24 cellular contexts compared by ENCODE assay signal in the genomic region with DNA sequence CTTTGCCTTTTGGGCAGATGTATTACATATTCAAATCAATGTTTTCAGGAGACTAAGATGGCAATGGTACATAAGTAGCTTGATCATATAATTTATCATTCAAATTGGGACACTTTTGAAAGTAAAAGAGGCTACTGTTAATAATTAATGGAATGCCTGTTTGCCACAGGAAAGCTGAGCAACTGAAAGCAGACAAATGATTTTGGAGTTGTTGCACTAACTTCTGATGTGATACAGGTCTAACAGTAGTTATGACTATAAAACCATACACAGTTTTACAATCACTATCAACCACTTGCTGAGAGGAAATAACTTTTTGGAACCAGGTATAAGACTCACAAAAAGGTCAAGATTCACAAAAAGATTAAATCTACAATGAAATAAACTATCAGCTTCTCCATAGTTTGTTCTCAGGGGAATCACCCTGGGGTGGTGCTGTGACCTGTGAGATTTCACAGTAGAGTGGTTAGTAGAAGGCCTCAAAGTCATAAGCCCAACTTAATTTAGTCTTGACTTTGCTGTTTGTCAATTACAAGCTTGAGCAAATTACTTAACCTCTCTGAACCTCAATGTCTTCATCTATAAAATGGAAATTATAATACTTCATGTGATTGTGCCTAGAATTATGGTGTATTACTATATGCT. TPM values are rescaled to one million over a fixed set of nuclear protein-coding genes. Genes with fewer than 3 reads are reported as not detected.
A peak's percentile ranks its signal among the peaks of the same experiment; 100 is the strongest.
DNase-seq lines count a peak whose midpoint lies in the region; ATAC-seq, FAIRE-seq and TF ChIP-seq lines count a peak whose summit lies in the region.
"Had no signal": no experiment of that assay in that cellular context is flagged by ENCODE, and none has a peak within 500 bp of the region (broad histone marks: within the 10 kb centered on the region; RNA-seq: fewer than 3 reads in every experiment).

No MANE protein-coding gene starts in this region.

- H3K27me3 ChIP-seq in GM12878 (replicated peaks in 1 of 2; ENCODE audit: control insufficient read depth in 2 of 2, insufficient read depth in 2 of 2, low read length in 1 of 2) (no peaks in the 10 kb centered on the region), Karpas-422 (ENCODE audit: low read length) (no peaks in the 10 kb centered on the region), stomach (no peaks in the 10 kb centered on the region)
- H3K27me3 ChIP-seq: esophagus muscularis mucosa, upper lobe of right lung had no signal

- H3K27ac Mint-ChIP-seq in activated CD4-positive, alpha-beta T cell treated with anti-CD3 and anti-CD28 coated beads for 36 hours: no peak overlapping the region
- H3K27ac Mint-ChIP-seq: activated CD4-positive, alpha-beta T cell treated with anti-CD3 and anti-CD28 coated beads, Interleukin-2, amount 10 ng/mL, durations not matched to agents 7 days and 5 days; CD4-positive, CD25-positive, alpha-beta regulatory T cell; IgD-negative memory B cell; stimulated activated naive CD8-positive, alpha-beta T cell treated with anti-CD3 and anti-CD28 coated beads, Interleukin-15, Interleukin-2, amounts not matched to agents 100 ng/mL and 50 ng/mL, for 24 hours had no signal

- no peak for TF ChIP-seq RAD21 in GM12878 (IDR thresholded peaks at IDR 0.05; ENCODE audit: insufficient read depth, low read depth, low read length)

- in situ Hi-C loops in GM12878 (cut with MboI): no loop called here

- peak; percentile 73 for FAIRE-seq in GM12892 (lab: Jason Lieb, UNC)
- FAIRE-seq in GM12878 (lab: Jason Lieb, UNC): no peak
- FAIRE-seq: H1, TTC549 had no signal

- TF ChIP-seq CTCF in GM12878 (IDR thresholded peaks at IDR 0.05 in 2 of 3, conservative IDR thresholded peaks at IDR 0.05 in 1 of 3; ENCODE audit: control insufficient read depth in 2 of 3, extremely low read depth in 1 of 3, insufficient read depth in 1 of 3, low read depth in 3 of 3, low read length in 3 of 3) (no peak), stomach (IDR thresholded peaks at IDR 0.05) (no peak)

- no peaks in the 10 kb centered on the region for H3K36me3 Mint-ChIP-seq in activated CD4-positive, alpha-beta T cell treated with anti-CD3 and anti-CD28 coated beads for 36 hours (ENCODE audit: low read depth)
- H3K36me3 Mint-ChIP-seq: CD4-positive, CD25-positive, alpha-beta regulatory T cell; IgD-negative memory B cell had no signal

- H2AFZ ChIP-seq in GM12878 (ENCODE audit: control insufficient read depth, low read depth, low read length) (no peak overlapping the region), Karpas-422 (ENCODE audit: low read length) (no peak overlapping the region)

- RAD21 ChIA-PET in GM12878 (lab: Charles Lee; ENCODE audit: unreplicated experiment): interaction anchor here (1.0 to 1.4 kb wide), 2 partner anchors 48 to 116 kb away, joined by 3 read pairs; no protein-coding TSS in a partner anchor

- CTCF ChIA-PET in GM12878 (lab: Yijun Ruan, JAX): interaction anchor here (1.8 kb wide), 1 partner anchor 66 kb away, joined by 6 read pairs; no protein-coding TSS in a partner anchor
- CTCF ChIA-PET in activated CD4-positive, alpha-beta T cell treated with anti-CD3 and anti-CD28 coated beads for 36 hours (lab: Charles Lee): interaction anchor here (1.1 kb wide), 1 partner anchor 20 kb away, joined by 3 read pairs; no protein-coding TSS in a partner anchor

- no peak for TF ChIP-seq POLR2A in GM12892 (IDR thresholded peaks at IDR 0.05; ENCODE audit: low read depth, low read length)
- no peak for TF ChIP-seq POLR2A in GM12878 (IDR thresholded peaks at IDR 0.05; ENCODE audit: low read depth, low read length)
- TF ChIP-seq POLR2A in stomach (IDR thresholded peaks at IDR 0.05): no peak

- H3K4me3 ChIP-seq in GM12878 (no peak overlapping the region), Karpas-422 (ENCODE audit: low read length) (no peak overlapping the region), stomach (no peak overlapping the region)
- H3K4me3 ChIP-seq: esophagus muscularis mucosa, upper lobe of right lung had no signal

- BruUV-seq in GM12878 (replicated peaks; lab: Mats Ljungman, UMichigan): no TSS peak

- H3K4me1 ChIP-seq in GM12878 (ENCODE audit: control insufficient read depth, insufficient read depth, low read length) (peaks cover 10% of the 10 kb centered on the region), Karpas-422 (ENCODE audit: low read length) (no peaks in the 10 kb centered on the region), stomach (no peaks in the 10 kb centered on the region)
- H3K4me1 ChIP-seq: esophagus muscularis mucosa, upper lobe of right lung had no signal

- POLR2A ChIA-PET in GM12878 (lab: Charles Lee): no interaction called here
- POLR2A ChIA-PET in activated CD4-positive, alpha-beta T cell treated with anti-CD3 and anti-CD28 coated beads for 36 hours (lab: Charles Lee): no interaction called here

- H3K9me2 ChIP-seq in Karpas-422 (replicated peaks; ENCODE audit: insufficient read depth, low read length): no peaks in the 10 kb centered on the region

- H3K9ac ChIP-seq in GM12878 (ENCODE audit: control insufficient read depth, insufficient read depth, low read length) (no peak overlapping the region), Karpas-422 (ENCODE audit: low read length) (no peak overlapping the region)

- TF ChIP-seq EP300 in GM12878 (IDR thresholded peaks at IDR 0.05; ENCODE audit: borderline replicate concordance in 1 of 2, control insufficient read depth in 1 of 2, low read depth in 2 of 2, low read length in 2 of 2) (no peak), stomach (IDR thresholded peaks at IDR 0.05) (no peak)

- H3K79me2 ChIP-seq in GM12878 (ENCODE audit: control insufficient read depth, insufficient read depth, low read length) (no peaks in the 10 kb centered on the region), Karpas-422 (ENCODE audit: low read length) (no peaks in the 10 kb centered on the region)

- intact Hi-C loops in GM12878 (cut with micrococcal nuclease; ENCODE audit: unreplicated experiment) (no loop called here), stomach (cut with DNase I; ENCODE audit: low total_unique reads) (no loop called here)
- intact Hi-C loops in activated CD4-positive, alpha-beta T cell treated with anti-CD3 and anti-CD28 coated beads for 36 hours (cut with DNase I, micrococcal nuclease): no loop called here

- H3K4me2 ChIP-seq in GM12878 (ENCODE audit: control insufficient read depth, insufficient read depth): no peak overlapping the region
- no peak overlapping the region for H3K4me2 ChIP-seq in Karpas-422 (ENCODE audit: low read depth, low read length, poor library complexity, severe bottlenecking)

- H4K20me1 ChIP-seq in GM12878 (ENCODE audit: control insufficient read depth, insufficient read depth): no peaks in the 10 kb centered on the region
- no peaks in the 10 kb centered on the region for H4K20me1 ChIP-seq in Karpas-422 (ENCODE audit: insufficient read depth, low read depth, low read length)

- no peak overlapping the region for H3K4me3 Mint-ChIP-seq in activated CD4-positive, alpha-beta T cell treated with anti-CD3 and anti-CD28 coated beads for 36 hours
- H3K4me3 Mint-ChIP-seq: activated CD4-positive, alpha-beta T cell treated with anti-CD3 and anti-CD28 coated beads, Interleukin-2, amount 10 ng/mL, durations not matched to agents 7 days and 5 days; CD4-positive, CD25-positive, alpha-beta regulatory T cell; IgD-negative memory B cell; stimulated activated naive CD8-positive, alpha-beta T cell treated with anti-CD3 and anti-CD28 coated beads, Interleukin-15, Interleukin-2, amounts not matched to agents 100 ng/mL and 50 ng/mL, for 24 hours had no signal

- H3K36me3 ChIP-seq in GM12878 (ENCODE audit: control insufficient read depth in 2 of 2, insufficient read depth in 2 of 2, low read length in 1 of 2) (no peaks in the 10 kb centered on the region), Karpas-422 (ENCODE audit: insufficient read depth, low read length) (no peaks in the 10 kb centered on the region), stomach (no peaks in the 10 kb centered on the region)
- H3K36me3 ChIP-seq: esophagus muscularis mucosa, upper lobe of right lung had no signal

- H3K27ac ChIP-seq in GM12878 (ENCODE audit: control insufficient read depth, insufficient read depth): no peak overlapping the region
- no peak overlapping the region for H3K27ac ChIP-seq in Karpas-422 (ENCODE audit: low read length)
- no peak overlapping the region for H3K27ac ChIP-seq in stomach
- H3K27ac ChIP-seq: esophagus muscularis mucosa, upper lobe of right lung had no signal

- DNase-seq in GM12892 (ENCODE audit: insufficient read length): no peak
- DNase-seq in GM12878 (ENCODE audit: low read depth, low spot score): no peak
- DNase-seq in Karpas-422: no peak
- no peak for DNase-seq in HCEC 1CT
- no peak for DNase-seq in activated CD4-positive, alpha-beta T cell treated with anti-CD3 and anti-CD28 coated beads for 36 hours
- no peak for DNase-seq in stomach
- DNase-seq: activated CD4-positive, alpha-beta T cell treated with anti-CD3 and anti-CD28 coated beads, Interleukin-2, amount 10 ng/mL, durations not matched to agents 7 days and 5 days; activated T-cell treated with anti-CD3 and anti-CD28 coated beads for 4 hours; anterior cingulate cortex; CD4-positive, CD25-positive, alpha-beta regulatory T cell; DMS53; effector CD4-positive, alpha-beta T cell; NCI-H1930; NCI-H446 treated with DMSO at 0.1 percent for 48 hours; upper lobe of right lung had no signal

- no peaks in the 10 kb centered on the region for H3K27me3 Mint-ChIP-seq in activated CD4-positive, alpha-beta T cell treated with anti-CD3 and anti-CD28 coated beads for 36 hours
- H3K27me3 Mint-ChIP-seq: activated CD4-positive, alpha-beta T cell treated with anti-CD3 and anti-CD28 coated beads, Interleukin-2, amount 10 ng/mL, durations not matched to agents 7 days and 5 days; stimulated activated naive CD8-positive, alpha-beta T cell treated with anti-CD3 and anti-CD28 coated beads, Interleukin-15, Interleukin-2, amounts not matched to agents 100 ng/mL and 50 ng/mL, for 24 hours had no signal

- H3K4me1 Mint-ChIP-seq in activated CD4-positive, alpha-beta T cell treated with anti-CD3 and anti-CD28 coated beads for 36 hours: peaks cover 17% of the 10 kb centered on the region

- no peaks in the 10 kb centered on the region for H3K9me3 Mint-ChIP-seq in activated CD4-positive, alpha-beta T cell treated with anti-CD3 and anti-CD28 coated beads for 36 hours (ENCODE audit: low read depth)
- H3K9me3 Mint-ChIP-seq: activated CD4-positive, alpha-beta T cell treated with anti-CD3 and anti-CD28 coated beads, Interleukin-2, amount 10 ng/mL, durations not matched to agents 7 days and 5 days; IgD-negative memory B cell; stimulated activated naive CD8-positive, alpha-beta T cell treated with anti-CD3 and anti-CD28 coated beads, Interleukin-15, Interleukin-2, amounts not matched to agents 100 ng/mL and 50 ng/mL, for 24 hours had no signal

- no peaks in the 10 kb centered on the region for H3K9me3 ChIP-seq in GM12878 (replicated peaks; ENCODE audit: control insufficient read depth, insufficient read depth, low read length)
- no peaks in the 10 kb centered on the region for H3K9me3 ChIP-seq in Karpas-422 (ENCODE audit: low read length)
- H3K9me3 ChIP-seq in stomach: no peaks in the 10 kb centered on the region
- H3K9me3 ChIP-seq: esophagus muscularis mucosa, upper lobe of right lung had no signal

- SMC1A ChIA-PET in GM12878 (lab: Charles Lee; ENCODE audit: uncharacterized antibody, unreplicated experiment): interaction anchor here (1.8 kb wide), 1 partner anchor 44 kb away, joined by 4 read pairs; no protein-coding TSS in a partner anchor

- peak; percentile 66 for ATAC-seq in GM19438 (IDR thresholded peaks at IDR 0.05; ENCODE audit: low read depth, unreplicated experiment)
- ATAC-seq in HG02981 (IDR thresholded peaks at IDR 0.05; ENCODE audit: unreplicated experiment): peak; percentile 46
- peak; percentile 55; the same call in 2 of the 3 replicates for ATAC-seq in GM12878
- ATAC-seq in activated CD4-positive, alpha-beta T cell treated with anti-CD3 and anti-CD28 coated beads for 36 hours: no peak
- ATAC-seq: sciatic nerve, upper lobe of right lung had no signal

RNA-seq across cellular contexts. Expression of a gene that starts 42.7 kb away (rescaled TPM):
- 0.59 TPM for polyA plus RNA-seq in GM12892 (2012; ENCODE audit: missing spikeins)
- 4.8 and 6.2 TPM in 2 replicates for total RNA-seq in GM12878 (2013; cell fraction: nucleolus; rRNA removed)
- total RNA-seq in GM12878 (2014; rRNA removed): 0.11 and 0.16 TPM in 2 replicates
- total RNA-seq in GM12878 (2014; rRNA removed; fragmentation: Illumina TruSeq; extraction: Trizol): 0.31 and 0.37 TPM in 2 replicates
- total RNA-seq in GM12878 (2021): 0.11 and 0.18 TPM in 2 replicates
- 0.42 TPM for polyA plus RNA-seq in GM12878 (2011; ENCODE audit: low read depth)
- 1.3 and 1.6 TPM in 2 replicates for polyA plus RNA-seq in GM12878 (2011; rRNA removed)
- 0.22 and 0.32 TPM in 2 replicates for polyA plus RNA-seq in GM12878 (2011; cell fraction: cytosol; rRNA removed)
- 1.7 and 2.8 TPM in 2 replicates for polyA plus RNA-seq in GM12878 (2011; cell fraction: nucleus; rRNA removed)
- 0.45 and 1.1 TPM in 2 replicates for polyA plus RNA-seq in GM12878 (2012)
- 0.28 and 0.52 TPM in 2 replicates for polyA plus RNA-seq in GM12878 (2014; fragmentation: Illumina TruSeq; extraction: Trizol)
- under 1 TPM in 1 of 2 experiments, not detected in 1; 0.27 TPM for polyA plus RNA-seq in GM12878 (2014; fragmentation: Nextera tagmentation; extraction: Ambion mirVana)
- polyA plus RNA-seq in GM12878 (2014; rRNA removed): 0.16 and 0.32 TPM in 2 replicates
- polyA plus RNA-seq in GM12878 (2016; fragmentation: Nextera tagmentation; extraction: Ambion mirVana): under 1 TPM; 0.23 to 0.54 TPM
- polyA minus RNA-seq in GM12878 (2011; rRNA and poly(A)+ RNA removed): 0.21 and 0.66 TPM in 2 replicates
- not detected in 2 replicates for polyA minus RNA-seq in GM12878 (2011; cell fraction: cytosol; rRNA and poly(A)+ RNA removed)
- polyA minus RNA-seq in GM12878 (2011; cell fraction: nucleus; rRNA and poly(A)+ RNA removed): 0.48 TPM in 2 replicates
- not detected in 2 replicates for total RNA-seq in Karpas-422 (2014; rRNA removed; shearing (Covaris generic); ENCODE audit: low replicate concordance)
- under 1 TPM; 0.27 to 0.70 TPM for total RNA-seq in activated CD4-positive, alpha-beta T cell treated with anti-CD3 and anti-CD28 coated beads for 36 hours
- 10 to 100 TPM in 2 of 5 donors, 1 to 10 TPM in 1, under 1 TPM in 1, not detected in 1; 0.87 to 18.8 (median 9.6) TPM for total RNA-seq in stomach
- polyA plus RNA-seq in stomach: 1 to 10 TPM in 2 of 3 donors, under 1 TPM in 1; 0.23 to 2.7 (median 1.2) TPM
- total RNA-seq: esophagus muscularis mucosa, H1, osteocyte had no signal
- polyA plus RNA-seq: CD4-positive, CD25-positive, alpha-beta regulatory T cell; H1; IgD-negative memory B cell had no signal
